1 cellular context compared by ENCODE assay signal in genomic region chr2:222807431-222807830, GRCh38.
TF ChIP-seq lines count a peak whose summit lies in the region.

No MANE protein-coding gene starts in this region.

TF ChIP-seq in HepG2, 621 proteins besides CTCF, POLR2A, EP300 and RAD21 (continued from another document):
- TF ChIP-seq, protein P1, sequence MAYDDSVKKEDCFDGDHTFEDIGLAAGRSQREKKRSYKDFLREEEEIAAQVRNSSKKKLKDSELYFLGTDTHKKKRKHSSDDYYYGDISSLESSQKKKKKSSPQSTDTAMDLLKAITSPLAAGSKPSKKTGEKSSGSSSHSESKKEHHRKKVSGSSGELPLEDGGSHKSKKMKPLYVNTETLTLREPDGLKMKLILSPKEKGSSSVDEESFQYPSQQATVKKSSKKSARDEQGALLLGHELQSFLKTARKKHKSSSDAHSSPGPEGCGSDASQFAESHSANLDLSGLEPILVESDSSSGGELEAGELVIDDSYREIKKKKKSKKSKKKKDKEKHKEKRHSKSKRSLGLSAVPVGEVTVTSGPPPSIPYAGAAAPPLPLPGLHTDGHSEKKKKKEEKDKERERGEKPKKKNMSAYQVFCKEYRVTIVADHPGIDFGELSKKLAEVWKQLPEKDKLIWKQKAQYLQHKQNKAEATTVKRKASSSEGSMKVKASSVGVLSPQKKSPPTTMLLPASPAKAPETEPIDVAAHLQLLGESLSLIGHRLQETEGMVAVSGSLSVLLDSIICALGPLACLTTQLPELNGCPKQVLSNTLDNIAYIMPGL (CRISPR knock-in tag; IDR thresholded peaks at IDR 0.05; ENCODE audit: borderline replicate concordance in 1 of 2, low read depth in 1 of 2) = no peak
- TF ChIP-seq CREB1 (IDR thresholded peaks at IDR 0.05) = no peak
- TF ChIP-seq CREB1 (CRISPR knock-in tag; IDR thresholded peaks at IDR 0.05) = 0 out of 2 replicates have a peak, but pooled peaks have one; percentile 6
- TF ChIP-seq TAF1 (CRISPR knock-in tag; IDR thresholded peaks at IDR 0.05) = 0 out of 2 replicates have a peak, but pooled peaks have one; percentile 13
- TF ChIP-seq BCL3 (CRISPR knock-in tag; IDR thresholded peaks at IDR 0.05) = no peak
- TF ChIP-seq RCOR2 (CRISPR knock-in tag; IDR thresholded peaks at IDR 0.05) = 0 out of 2 replicates have a peak, but pooled peaks have one; percentile 29
- no peak for TF ChIP-seq MAFK (conservative IDR thresholded peaks at IDR 0.05 in 1 of 2, IDR thresholded peaks at IDR 0.05 in 1 of 2; ENCODE audit: low read length in 2 of 2)
- TF ChIP-seq ZMYM3 (CRISPR knock-in tag; IDR thresholded peaks at IDR 0.05) = peak; percentile 47; the same call in 1 of the 2 replicates
- TF ChIP-seq, protein P2, sequence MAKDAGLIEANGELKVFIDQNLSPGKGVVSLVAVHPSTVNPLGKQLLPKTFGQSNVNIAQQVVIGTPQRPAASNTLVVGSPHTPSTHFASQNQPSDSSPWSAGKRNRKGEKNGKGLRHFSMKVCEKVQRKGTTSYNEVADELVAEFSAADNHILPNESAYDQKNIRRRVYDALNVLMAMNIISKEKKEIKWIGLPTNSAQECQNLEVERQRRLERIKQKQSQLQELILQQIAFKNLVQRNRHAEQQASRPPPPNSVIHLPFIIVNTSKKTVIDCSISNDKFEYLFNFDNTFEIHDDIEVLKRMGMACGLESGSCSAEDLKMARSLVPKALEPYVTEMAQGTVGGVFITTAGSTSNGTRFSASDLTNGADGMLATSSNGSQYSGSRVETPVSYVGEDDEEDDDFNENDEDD (CRISPR knock-in tag; IDR thresholded peaks at IDR 0.05; ENCODE audit: borderline replicate concordance) = no peak
- no peak for TF ChIP-seq ZNF720 (CRISPR knock-in tag; IDR thresholded peaks at IDR 0.05)
- no peak for TF ChIP-seq RARG (CRISPR knock-in tag; IDR thresholded peaks at IDR 0.05; ENCODE audit: low read depth)
- TF ChIP-seq MBD4 (IDR thresholded peaks at IDR 0.05; ENCODE audit: borderline replicate concordance, low read length) = no peak
- TF ChIP-seq SP1 (IDR thresholded peaks at IDR 0.05) = no peak
- no peak for TF ChIP-seq SP1 (CRISPR knock-in tag; IDR thresholded peaks at IDR 0.05)
- TF ChIP-seq, protein P3, sequence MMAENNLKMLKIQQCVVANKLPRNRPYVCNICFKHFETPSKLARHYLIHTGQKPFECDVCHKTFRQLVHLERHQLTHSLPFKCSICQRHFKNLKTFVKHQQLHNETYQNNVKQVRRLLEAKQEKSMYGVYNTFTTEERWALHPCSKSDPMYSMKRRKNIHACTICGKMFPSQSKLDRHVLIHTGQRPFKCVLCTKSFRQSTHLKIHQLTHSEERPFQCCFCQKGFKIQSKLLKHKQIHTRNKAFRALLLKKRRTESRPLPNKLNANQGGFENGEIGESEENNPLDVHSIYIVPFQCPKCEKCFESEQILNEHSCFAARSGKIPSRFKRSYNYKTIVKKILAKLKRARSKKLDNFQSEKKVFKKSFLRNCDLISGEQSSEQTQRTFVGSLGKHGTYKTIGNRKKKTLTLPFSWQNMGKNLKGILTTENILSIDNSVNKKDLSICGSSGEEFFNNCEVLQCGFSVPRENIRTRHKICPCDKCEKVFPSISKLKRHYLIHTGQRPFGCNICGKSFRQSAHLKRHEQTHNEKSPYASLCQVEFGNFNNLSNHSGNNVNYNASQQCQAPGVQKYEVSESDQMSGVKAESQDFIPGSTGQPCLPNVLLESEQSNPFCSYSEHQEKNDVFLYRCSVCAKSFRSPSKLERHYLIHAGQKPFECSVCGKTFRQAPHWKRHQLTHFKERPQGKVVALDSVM (CRISPR knock-in tag; IDR thresholded peaks at IDR 0.05) = peak; percentile 94
